ENCODE assay signal across 10 cellular contexts in genomic region chr9:70260606-70261005, GRCh38. TPM values are rescaled to one million over a fixed set of nuclear protein-coding genes. Genes with fewer than 3 reads are reported as not detected.
DNase-seq lines count a peak whose midpoint lies in the region; ATAC-seq and TF ChIP-seq lines count a peak whose summit lies in the region.
"Had no signal": no experiment of that assay in that cellular context is flagged by ENCODE, and none has a peak within 500 bp of the region (broad histone marks: within the 10 kb centered on the region; RNA-seq: fewer than 3 reads in every experiment).

No MANE protein-coding gene starts in this region.

- no peak overlapping the region for H2AFZ ChIP-seq in OCI-LY7 (ENCODE audit: low read length)

- no peaks in the 10 kb centered on the region for H3K27me3 ChIP-seq in BLaER1 treated with 17β-estradiol and CSF1 and Interleukin-3, amounts not matched to agents 10 nM and 100 nM
- no peaks in the 10 kb centered on the region; the same call in 1 of the 2 replicates for H3K27me3 ChIP-seq in iPS-20b (ENCODE audit: insufficient read depth, low read length)
- no peaks in the 10 kb centered on the region for H3K27me3 ChIP-seq in aorta (ENCODE audit: control insufficient read depth in 1 of 2, insufficient read depth in 2 of 2, low read length in 1 of 2)

- POLR2A ChIA-PET in OCI-LY7 (lab: Charles Lee), result interaction anchor here (0.7 to 1.0 kb wide), 2 partner anchors 40 to 106 kb away, joined by 3 to 9 read pairs; no protein-coding TSS in a partner anchor

- H3K36me3 ChIP-seq in BLaER1 treated with 17β-estradiol and CSF1 and Interleukin-3, amounts not matched to agents 10 nM and 100 nM, result peaks cover 46 to 58% (median 53%) of the 10 kb centered on the region in 11 experiments
- H3K36me3 ChIP-seq in OCI-LY7 (ENCODE audit: insufficient read depth, low read length) (peaks cover 58% of the 10 kb centered on the region), iPS-20b (ENCODE audit: insufficient read depth, low read depth, low read length) (peaks cover 35% of the 10 kb centered on the region), aorta (ENCODE audit: control insufficient read depth in 1 of 2, insufficient read depth in 2 of 2, low read length in 1 of 2) (peaks cover 0 to 1% of the 10 kb centered on the region in 2 donors)

- DNase-seq in OCI-LY7 (ENCODE audit: low spot score) (peak; percentile 4), ureter (ENCODE audit: low spot score) (no peak), aorta (no peak), SIG-M5 treated with dmso at 0.1 percent for 504 hours (lab: John Stamatoyannopoulos, UW; ENCODE audit: unreplicated experiment) (no peak)
- no peak for DNase-seq in stimulated activated CD4-positive, alpha-beta T cell treated with anti-CD3 and anti-CD28 coated beads, Interleukin-12 subunit alpha, Interleukin-12 subunit beta, amount 100 ng/mL, for 4 hours
- DNase-seq: NCI-H1092 treated with DMSO at 0.1 percent for 48 hours, occipital lobe had no signal

- H4K20me1 ChIP-seq in BLaER1 treated with 17β-estradiol and CSF1 and Interleukin-3, amounts not matched to agents 10 nM and 100 nM, result peaks cover 32 to 66% (median 48%) of the 10 kb centered on the region in 11 experiments; a peak in 20 of 22 replicates
- H4K20me1 ChIP-seq in OCI-LY7 (ENCODE audit: insufficient read depth, low read length), result peaks cover 24% of the 10 kb centered on the region

- WGBS in aorta, 2 donors, result 87 to 88% methylated on average over 8 of the region's 8 CpGs

- peak; percentile 28 for ATAC-seq in GM19452 (IDR thresholded peaks at IDR 0.05; ENCODE audit: unreplicated experiment)
- no peak for ATAC-seq in aorta (ENCODE audit: low FRiP score)

- no TSS peak for BruUV-seq in OCI-LY7 (replicated peaks; lab: Mats Ljungman, UMichigan)

- no peak overlapping the region for H3K27ac ChIP-seq in BLaER1 treated with 17β-estradiol and CSF1 and Interleukin-3, amounts not matched to agents 10 nM and 100 nM
- no peak overlapping the region for H3K27ac ChIP-seq in OCI-LY7 (ENCODE audit: low read depth, low read length, poor library complexity, severe bottlenecking)
- H3K27ac ChIP-seq in iPS-20b (ENCODE audit: low read length), result no peak overlapping the region
- H3K27ac ChIP-seq in aorta (ENCODE audit: low read depth in 1 of 2, low read length in 2 of 2), result no peak overlapping the region

- intact Hi-C loops in OCI-LY7 (cut with micrococcal nuclease; ENCODE audit: unreplicated experiment) (no loop called here), aorta (cut with DNase I) (no loop called here)

- H3K79me2 ChIP-seq in OCI-LY7 (ENCODE audit: insufficient read depth, low read depth, low read length), result peaks cover 60% of the 10 kb centered on the region

- H3K9me3 ChIP-seq in BLaER1 treated with 17β-estradiol and CSF1 and Interleukin-3, amounts not matched to agents 10 nM and 100 nM (replicated peaks in 1 of 11), result no peaks in the 10 kb centered on the region; a peak in 3 of 22 replicates
- no peaks in the 10 kb centered on the region for H3K9me3 ChIP-seq in OCI-LY7 (ENCODE audit: low read length)
- no peaks in the 10 kb centered on the region for H3K9me3 ChIP-seq in iPS-20b (ENCODE audit: insufficient read depth, low read depth, low read length)
- H3K9me3 ChIP-seq in aorta (ENCODE audit: control insufficient read depth, low read length), result no peaks in the 10 kb centered on the region

- peak overlapping the region in 9 of 10 experiments; percentile 80 to 97 (median 89); a peak in 15 of 20 replicates for H3K4me3 ChIP-seq in BLaER1 treated with 17β-estradiol and CSF1 and Interleukin-3, amounts not matched to agents 10 nM and 100 nM
- peak overlapping the region; percentile 89 for H3K4me3 ChIP-seq in OCI-LY7 (ENCODE audit: low read depth, low read length, poor library complexity, severe bottlenecking)
- peak overlapping the region; percentile 94 for H3K4me3 ChIP-seq in iPS-20b (ENCODE audit: low read length)
- no peak overlapping the region for H3K4me3 ChIP-seq in aorta (ENCODE audit: low read length in 2 of 2)

- H3K9ac ChIP-seq in BLaER1 treated with 17β-estradiol and CSF1 and Interleukin-3, amounts not matched to agents 10 nM and 100 nM, result peak overlapping the region in 5 of 11 experiments; percentile 92 to 95 (median 94); a peak in 3 of 22 replicates
- no peak overlapping the region for H3K9ac ChIP-seq in iPS-20b (ENCODE audit: low read depth, low read length)

- H3K9me2 ChIP-seq in OCI-LY7 (ENCODE audit: insufficient read depth, low read length), result no peaks in the 10 kb centered on the region

- no peak for TF ChIP-seq CTCF in OCI-LY7 (conservative IDR thresholded peaks at IDR 0.05; ENCODE audit: low read length)

- peaks cover 43 to 57% (median 49%) of the 10 kb centered on the region in 10 experiments for H3K4me1 ChIP-seq in BLaER1 treated with 17β-estradiol and CSF1 and Interleukin-3, amounts not matched to agents 10 nM and 100 nM
- H3K4me1 ChIP-seq in OCI-LY7 (ENCODE audit: insufficient read depth, low read length, poor library complexity, severe bottlenecking), result peaks cover 34% of the 10 kb centered on the region
- peaks cover 17% of the 10 kb centered on the region for H3K4me1 ChIP-seq in iPS-20b (ENCODE audit: insufficient read depth, low read length)
- peaks cover 9 to 15% of the 10 kb centered on the region in 2 donors for H3K4me1 ChIP-seq in aorta (ENCODE audit: control insufficient read depth in 1 of 2, insufficient read depth in 2 of 2, low read length in 2 of 2)

- CTCF ChIA-PET in OCI-LY7 (lab: Charles Lee; ENCODE audit: unreplicated experiment), result no interaction called here

- H3K4me2 ChIP-seq in BLaER1 treated with 17β-estradiol and CSF1 and Interleukin-3, amounts not matched to agents 10 nM and 100 nM, result peak overlapping the region; percentile 86 to 99 (median 93)
- peak overlapping the region; percentile 96 for H3K4me2 ChIP-seq in OCI-LY7 (ENCODE audit: low read length)

RNA-seq across cellular contexts. Expression of gene SMC5, which starts 1.8 kb away (rescaled TPM):
- 34.9 and 42.0 TPM in 2 replicates for total RNA-seq in OCI-LY7 (2014; rRNA removed; shearing (Covaris generic))
- total RNA-seq in OCI-LY7 (2022) (38.9 and 45.4 TPM in 2 replicates), ureter (54.4 TPM), aorta (10 to 100 TPM; 36.4 to 37.0 TPM)
- 10 to 100 TPM; 10.3 to 19.0 TPM for polyA plus RNA-seq in aorta

Comparison
In these comparisons a context has a peak if more than half of its experiments do, and no peak if none do; other contexts are left out.
1. H3K4me3 ChIP-seq: peak in BLaER1 treated with 17β-estradiol and CSF1 and Interleukin-3, amounts not matched to agents 10 nM and 100 nM (9 of 10), OCI-LY7 (single experiment) and iPS-20b (single experiment); none in aorta (0 of 2).